ENCODE assay signal across 30 cellular contexts in the genomic region with DNA sequence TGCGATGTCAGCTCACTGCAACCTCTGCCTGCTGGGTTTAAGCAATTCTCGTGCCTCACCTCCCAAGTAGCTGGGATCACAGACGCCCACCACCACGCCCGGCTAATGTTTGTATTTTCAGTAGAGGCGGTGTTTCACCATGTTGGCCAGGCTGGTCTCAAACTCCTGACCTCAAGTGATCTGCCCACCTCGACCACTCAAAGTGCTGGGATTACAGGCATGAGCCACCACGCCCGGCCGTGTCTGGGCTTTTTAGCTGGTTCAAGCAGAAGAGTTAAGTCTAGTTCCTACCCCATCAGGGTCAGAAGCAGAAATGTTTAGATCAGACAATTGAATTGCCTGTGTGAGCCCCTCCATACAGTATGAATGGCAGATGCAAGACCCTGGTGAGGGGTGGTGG. TPM values are rescaled to one million over a fixed set of nuclear protein-coding genes. Genes with fewer than 3 reads are reported as not detected.
"Had no signal": no experiment of that assay in that cellular context is flagged by ENCODE, and none has a peak within 500 bp of the region (broad histone marks: within the 10 kb centered on the region; RNA-seq: fewer than 3 reads in every experiment).

No MANE protein-coding gene starts in this region.

- H3K4me1 ChIP-seq: colonic mucosa, esophagus muscularis mucosa, esophagus squamous epithelium, foreskin keratinocyte, gastrocnemius medialis, gastroesophageal sphincter, heart right ventricle had no signal

- ATAC-seq: effector memory CD8-positive, alpha-beta T cell; esophagus mucosa; foreskin keratinocyte; gastrocnemius medialis; gastroesophageal sphincter; heart right ventricle had no signal

- H3K36me3 ChIP-seq: colonic mucosa had no signal

- H3K4me3 Mint-ChIP-seq: dendritic cell treated with granulocyte-macrophage colony-stimulating factor and Interleukin-4, amounts not matched to agents 40 ng/mL and 50 ng/mL, for 4 days; effector memory CD8-positive, alpha-beta T cell; endodermal cell had no signal

- H3K4me3 ChIP-seq: colonic mucosa, coronary artery, dorsolateral prefrontal cortex, esophagus muscularis mucosa, esophagus squamous epithelium, gastrocnemius medialis, gastroesophageal sphincter, heart right ventricle had no signal

- H3K27me3 ChIP-seq: dorsolateral prefrontal cortex, foreskin keratinocyte, gastrocnemius medialis had no signal

- H3K27ac Mint-ChIP-seq: dendritic cell treated with granulocyte-macrophage colony-stimulating factor and Interleukin-4, amounts not matched to agents 40 ng/mL and 50 ng/mL, for 4 days; effector memory CD8-positive, alpha-beta T cell; endodermal cell had no signal

- DNase-seq: colonic mucosa; cortex of kidney; dermis blood vessel endothelial cell; dorsolateral prefrontal cortex; effector CD4-positive, alpha-beta T cell; effector CD8-positive, alpha-beta T cell; effector memory CD4-positive, alpha-beta T cell; effector memory CD8-positive, alpha-beta T cell; endodermal cell; erythroblast; esophagus squamous epithelium; foreskin fibroblast; foreskin keratinocyte; foreskin melanocyte; gastrocnemius medialis; glutamatergic neuron; head of caudate nucleus; heart right ventricle had no signal

- H3K9me3 ChIP-seq: colonic mucosa had no signal

- FAIRE-seq: colon, endometrium, endothelial cell of umbilical vein, frontal cortex had no signal

- H3K27ac ChIP-seq: colonic mucosa, coronary artery, dorsolateral prefrontal cortex, epithelial cell of prostate, esophagus muscularis mucosa, esophagus squamous epithelium, foreskin keratinocyte, gastrocnemius medialis, gastroesophageal sphincter, heart right ventricle had no signal

RNA-seq across cellular contexts. Expression of a gene that starts 27.7 kb away (rescaled TPM):
- total RNA-seq: endothelial cell of umbilical vein, fibroblast of villous mesenchyme, frontal cortex had no signal
- polyA plus RNA-seq: endothelial cell of umbilical vein, fibroblast of lung had no signal
